Comparison of ENCODE assay signal across 31 cellular contexts in genomic region chr14:103994535-103995184, GRCh38. TPM values are rescaled to one million over a fixed set of nuclear protein-coding genes. Genes with fewer than 3 reads are reported as not detected.
DNase-seq lines count a peak whose midpoint lies in the region; ATAC-seq and TF ChIP-seq lines count a peak whose summit lies in the region.
"Had no signal": no experiment of that assay in that cellular context is flagged by ENCODE, and none has a peak within 500 bp of the region (broad histone marks: within the 10 kb centered on the region; RNA-seq: fewer than 3 reads in every experiment).

No MANE protein-coding gene starts in this region.

- H3K4me1 ChIP-seq in lower lobe of right lung, result no peaks in the 10 kb centered on the region
- H3K4me1 ChIP-seq: BLaER1 treated with 17β-estradiol and CSF1 and Interleukin-3, amounts not matched to agents 10 nM and 100 nM had no signal

- peaks cover 7% of the 10 kb centered on the region for H3K4me1 Mint-ChIP-seq in Calu3 (ENCODE audit: low read depth, unreplicated experiment)
- H3K4me1 Mint-ChIP-seq: activated CD4-positive, alpha-beta T cell treated with anti-CD3 and anti-CD28 coated beads, Interleukin-2, amount 10 ng/mL, durations not matched to agents 7 days and 5 days; activated naive CD4-positive, alpha-beta T cell treated with anti-CD3 and anti-CD28 coated beads, Interleukin-2, amount 10 ng/mL, durations not matched to agents 7 days and 5 days had no signal

- H3K27ac Mint-ChIP-seq in Calu3 (ENCODE audit: unreplicated experiment), result no peak overlapping the region
- H3K27ac Mint-ChIP-seq: activated CD4-positive, alpha-beta T cell treated with anti-CD3 and anti-CD28 coated beads, Interleukin-2, amount 10 ng/mL, durations not matched to agents 7 days and 5 days; activated CD8-positive, alpha-beta memory T cell treated with anti-CD3 and anti-CD28 coated beads, Interleukin-2, amount 10 ng/mL, durations not matched to agents 7 days and 5 days; activated naive CD4-positive, alpha-beta T cell treated with anti-CD3 and anti-CD28 coated beads, Interleukin-2, amount 10 ng/mL, durations not matched to agents 7 days and 5 days; HFFc6 had no signal

- H3K9me3 Mint-ChIP-seq in Calu3 (ENCODE audit: low read depth, unreplicated experiment), result no peaks in the 10 kb centered on the region
- H3K9me3 Mint-ChIP-seq: activated CD4-positive, alpha-beta T cell treated with anti-CD3 and anti-CD28 coated beads, Interleukin-2, amount 10 ng/mL, durations not matched to agents 7 days and 5 days had no signal

- H3K36me3 ChIP-seq in lower lobe of right lung, result no peaks in the 10 kb centered on the region
- H3K36me3 ChIP-seq: neutrophil had no signal

- H3K4me3 ChIP-seq in coronary artery (no peak overlapping the region), lower lobe of right lung (no peak overlapping the region)
- H3K4me3 ChIP-seq: BLaER1 treated with 17β-estradiol and CSF1 and Interleukin-3, amounts not matched to agents 10 nM and 100 nM; skin epidermis had no signal

- H3K36me3 Mint-ChIP-seq in Calu3 (ENCODE audit: insufficient read depth, unreplicated experiment), result no peaks in the 10 kb centered on the region
- H3K36me3 Mint-ChIP-seq: activated CD8-positive, alpha-beta memory T cell treated with anti-CD3 and anti-CD28 coated beads, Interleukin-2, amount 10 ng/mL, durations not matched to agents 7 days and 5 days; activated naive CD4-positive, alpha-beta T cell treated with anti-CD3 and anti-CD28 coated beads, Interleukin-2, amount 10 ng/mL, durations not matched to agents 7 days and 5 days had no signal

- ATAC-seq in lower lobe of right lung (peak; percentile 41 to 61), GM18858 (IDR thresholded peaks at IDR 0.05; ENCODE audit: unreplicated experiment) (no peak), HG02973 (IDR thresholded peaks at IDR 0.05; ENCODE audit: unreplicated experiment) (no peak), HG03045 (IDR thresholded peaks at IDR 0.05; ENCODE audit: unreplicated experiment) (no peak)
- ATAC-seq: activated CD8-positive, alpha-beta memory T cell treated with anti-CD3 and anti-CD28 coated beads, Interleukin-2, amount 10 ng/mL, durations not matched to agents 7 days and 5 days; left cardiac atrium had no signal

- H3K9me3 ChIP-seq in lower lobe of right lung, result no peaks in the 10 kb centered on the region
- H3K9me3 ChIP-seq: neutrophil had no signal

- CTCF ChIA-PET in Calu3 (lab: Charles Lee), result interaction anchor here (0.5 to 1.5 kb wide), 4 partner anchors 9 to 1062 kb away, joined by 3 to 4 read pairs (median 3); no protein-coding TSS in a partner anchor

- no peak overlapping the region for H3K27ac ChIP-seq in coronary artery
- H3K27ac ChIP-seq in lower lobe of right lung, result no peak overlapping the region
- H3K27ac ChIP-seq: BLaER1 treated with 17β-estradiol and CSF1 and Interleukin-3, amounts not matched to agents 10 nM and 100 nM; neutrophil; skin epidermis had no signal

- H3K27me3 Mint-ChIP-seq in Calu3 (ENCODE audit: unreplicated experiment), result no peaks in the 10 kb centered on the region

- H3K4me3 Mint-ChIP-seq in Calu3 (ENCODE audit: low read depth, unreplicated experiment), result no peak overlapping the region
- H3K4me3 Mint-ChIP-seq: activated CD4-positive, alpha-beta T cell treated with anti-CD3 and anti-CD28 coated beads, Interleukin-2, amount 10 ng/mL, durations not matched to agents 7 days and 5 days; activated CD8-positive, alpha-beta memory T cell treated with anti-CD3 and anti-CD28 coated beads, Interleukin-2, amount 10 ng/mL, durations not matched to agents 7 days and 5 days; activated naive CD4-positive, alpha-beta T cell treated with anti-CD3 and anti-CD28 coated beads, Interleukin-2, amount 10 ng/mL, durations not matched to agents 7 days and 5 days; HFFc6 had no signal

- DNase-seq in Calu3 (peak; percentile 20), LHCN-M2 (ENCODE audit: low read depth) (peak; percentile 7), coronary artery (ENCODE audit: low spot score) (peak; percentile 7), lower lobe of right lung (no peak), NCI-H82 treated with DMSO at 0.1 percent for 48 hours (lab: John Stamatoyannopoulos, UW; ENCODE audit: unreplicated experiment) (no peak)
- DNase-seq: activated CD4-positive, alpha-beta T cell treated with anti-CD3 and anti-CD28 coated beads, Interleukin-2, amount 10 ng/mL, durations not matched to agents 7 days and 5 days; activated CD8-positive, alpha-beta memory T cell treated with anti-CD3 and anti-CD28 coated beads, Interleukin-2, amount 10 ng/mL, durations not matched to agents 7 days and 5 days; activated naive CD4-positive, alpha-beta T cell treated with anti-CD3 and anti-CD28 coated beads, Interleukin-2, amount 10 ng/mL, durations not matched to agents 7 days and 5 days; caudate nucleus; COR-L47; dermis blood vessel endothelial cell; HFFc6; KG1; left cardiac atrium; mesendoderm; NCI-H1436 treated with DMSO at 0.1 percent for 48 hours; NCI-H2107; NCI-H510A treated with DMSO at 0.1 percent for 48 hours; stimulated activated CD4-positive, alpha-beta T cell treated with anti-CD3 and anti-CD28 coated beads, Interleukin-1b, Interleukin-23, amount 100 ng/mL, for 48 hours; T-helper 1 cell had no signal

- intact Hi-C loops in Calu3 (cut with micrococcal nuclease; ENCODE audit: unreplicated experiment) (no loop called here), lower lobe of right lung (cut with DNase I) (no loop called here)

- BruUV-seq in Calu3 (replicated peaks; lab: Mats Ljungman, UMichigan), result no TSS peak

- TF ChIP-seq CTCF in Calu3 (IDR thresholded peaks at IDR 0.05; ENCODE audit: unreplicated experiment) (no peak), coronary artery (IDR thresholded peaks at IDR 0.05) (no peak), lower lobe of right lung (IDR thresholded peaks at IDR 0.05) (no peak)

- peaks cover 12% of the 10 kb centered on the region for H3K27me3 ChIP-seq in lower lobe of right lung (ENCODE audit: low read depth)
- H3K27me3 ChIP-seq: BLaER1 treated with 17β-estradiol and CSF1 and Interleukin-3, amounts not matched to agents 10 nM and 100 nM; neutrophil had no signal

RNA-seq across cellular contexts. Expression of gene RD3L, which starts 52.3 kb away (rescaled TPM):
- total RNA-seq in Calu3 (2022) (not detected in 2 replicates), LHCN-M2 (2014; rRNA removed) (not detected in 2 replicates), lower lobe of right lung (not detected)
- not detected for polyA plus RNA-seq in LHCN-M2 (2012)
- total RNA-seq: A673; activated CD4-positive, alpha-beta T cell treated with anti-CD3 and anti-CD28 coated beads, Interleukin-2, amount 10 ng/mL, durations not matched to agents 7 days and 5 days; activated CD8-positive, alpha-beta memory T cell treated with anti-CD3 and anti-CD28 coated beads, Interleukin-2, amount 10 ng/mL, durations not matched to agents 7 days and 5 days; dermis blood vessel endothelial cell; HFFc6; HT-29; myocyte; pulmonary artery endothelial cell; SK-MEL-5 had no signal

Comparison
In these comparisons a context has a peak if more than half of its experiments do, and no peak if none do; other contexts are left out.
1. DNase-seq: peak in Calu3 (single experiment), LHCN-M2 (single experiment) and coronary artery (single experiment); none in lower lobe of right lung (single experiment) and NCI-H82 treated with DMSO at 0.1 percent for 48 hours (single experiment).
2. ATAC-seq: peak in lower lobe of right lung (2 of 2); none in GM18858 (single experiment), HG02973 (single experiment) and HG03045 (single experiment).